ENCODE assay signal across 1 cellular context in the genomic region with DNA sequence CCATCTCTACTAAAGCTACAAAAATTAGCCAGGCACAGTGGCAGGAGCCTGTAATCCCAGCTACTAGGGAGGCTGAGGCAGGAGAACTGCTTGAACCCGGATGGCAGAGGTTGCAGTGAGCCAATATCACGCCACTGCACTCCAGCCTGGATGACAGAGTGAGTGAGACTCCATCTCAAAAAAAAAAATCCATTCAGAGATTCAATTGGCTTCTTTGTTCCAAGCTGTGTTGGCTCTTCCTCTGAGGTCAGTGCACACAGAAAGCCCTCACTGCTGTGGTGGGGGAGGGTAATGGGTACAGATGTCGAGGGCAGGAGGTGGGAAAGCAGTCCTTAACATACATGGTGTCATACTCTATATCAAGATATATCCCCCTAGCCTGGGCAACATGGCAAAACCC.
TF ChIP-seq lines count a peak whose summit lies in the region.

No MANE protein-coding gene starts in this region.

TF ChIP-seq in H1, 55 proteins besides CTCF, POLR2A, EP300 and RAD21:
- TF ChIP-seq KDM5A (IDR thresholded peaks at IDR 0.05; ENCODE audit: low read length) (no peak), CEBPB (IDR thresholded peaks at IDR 0.05; ENCODE audit: low read depth, low read length) (no peak), YY1 (IDR thresholded peaks at IDR 0.05; ENCODE audit: low read depth, low read length) (no peak), CBX8 (IDR thresholded peaks at IDR 0.05; ENCODE audit: borderline replicate concordance, low read depth, low read length) (no peak), SP2 (IDR thresholded peaks at IDR 0.05; ENCODE audit: low read length) (no peak)
